In the genomic region with DNA sequence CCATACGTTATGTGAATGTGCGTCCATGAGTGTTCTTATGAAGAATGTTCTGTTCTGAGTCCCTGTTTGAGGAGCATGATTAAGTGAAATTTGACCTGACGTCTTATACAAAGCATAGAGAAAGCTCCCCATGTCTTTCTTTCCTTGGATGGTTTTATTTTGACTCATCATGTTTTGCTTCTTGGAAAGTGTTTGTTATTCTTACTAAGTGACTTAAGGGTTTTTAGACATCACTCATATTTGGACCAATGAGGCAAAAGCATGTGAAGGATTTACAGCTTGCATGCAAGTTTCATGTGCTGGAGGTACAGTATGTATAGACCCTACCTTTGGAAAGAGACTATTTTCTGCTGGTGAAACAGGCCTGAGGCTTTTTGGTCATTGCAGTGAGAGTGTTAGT, we compare ENCODE assay signal across 1 cellular context.
A peak's percentile ranks its signal among the peaks of the same experiment; 100 is the strongest.
TF ChIP-seq lines count a peak whose summit lies in the region.

No MANE protein-coding gene starts in this region.

TF ChIP-seq in K562, 482 proteins besides CTCF, POLR2A, EP300 and RAD21 (continued from another document and continues in another):
- TF ChIP-seq SMARCE1 (IDR thresholded peaks at IDR 0.05) (peak; percentile 25; the same call in 1 of the 2 replicates), RBM15 (IDR thresholded peaks at IDR 0.05; ENCODE audit: insufficient read depth, low read length) (no peak), CEBPB (tag; IDR thresholded peaks at IDR 0.05) (no peak), TEAD4 (IDR thresholded peaks at IDR 0.05; ENCODE audit: low read length) (0 out of 2 replicates have a peak, but pooled peaks have one; percentile 9), TEAD4 (CRISPR knock-in tag; IDR thresholded peaks at IDR 0.05; ENCODE audit: borderline replicate concordance) (no peak), DPF2 (IDR thresholded peaks at IDR 0.05) (peak; percentile 74), CTBP1 (IDR thresholded peaks at IDR 0.05; ENCODE audit: borderline replicate concordance) (0 out of 2 replicates have a peak, but pooled peaks have one; percentile 26), ATF1 (CRISPR knock-in tag; IDR thresholded peaks at IDR 0.05) (no peak), ATF1 (tag; IDR thresholded peaks at IDR 0.05) (peak; percentile 53), POLR2H (tag; IDR thresholded peaks at IDR 0.05; ENCODE audit: low read depth) (0 out of 2 replicates have a peak, but pooled peaks have one; percentile 30), LEF1 (IDR thresholded peaks at IDR 0.05) (peak; percentile 68; the same call in 1 of the 2 replicates), TBP (optimal IDR thresholded peaks at IDR 0.05; ENCODE audit: low read depth, low read length) (peak; percentile 29), KAT8 (IDR thresholded peaks at IDR 0.05; ENCODE audit: low read depth) (no peak), DMBX1 (CRISPR knock-in tag; IDR thresholded peaks at IDR 0.05; ENCODE audit: borderline replicate concordance) (0 out of 2 replicates have a peak, but pooled peaks have one; percentile 31), ZNF263 (CRISPR knock-in tag; IDR thresholded peaks at IDR 0.05; ENCODE audit: borderline replicate concordance) (no peak), MAFG (tag; conservative IDR thresholded peaks at IDR 0.05) (peak; percentile 85), CCNT2 (IDR thresholded peaks at IDR 0.05; ENCODE audit: borderline replicate concordance, extremely low read depth, insufficient read length, low read depth, low read length) (peak; percentile 34), ZNF316 (IDR thresholded peaks at IDR 0.05) (peak; percentile 90), JUND (IDR thresholded peaks at IDR 0.05; ENCODE audit: borderline replicate concordance, low read depth, low read length) (peak; percentile 67; the same call in 1 of the 2 replicates), JUND (tag; IDR thresholded peaks at IDR 0.05; ENCODE audit: borderline replicate concordance, low read depth, low read length) (peak; percentile 82; the same call in 1 of the 3 replicates), HDAC2 (IDR thresholded peaks at IDR 0.05) (0 out of 2 replicates have a peak, but pooled peaks have one; percentile 27), ZEB2 (IDR thresholded peaks at IDR 0.05) (peak; percentile 55; the same call in 1 of the 2 replicates), EHMT2 (IDR thresholded peaks at IDR 0.05) (0 out of 2 replicates have a peak, but pooled peaks have one; percentile 17), FOXK2 (conservative IDR thresholded peaks at IDR 0.05 in 1 of 2, IDR thresholded peaks at IDR 0.05 in 1 of 2; ENCODE audit: low read depth in 2 of 2) (0 out of 4 replicates have a peak, but pooled peaks of 1 of the 2 experiments have one; percentile 16), KDM5B (IDR thresholded peaks at IDR 0.05; ENCODE audit: insufficient replicate concordance, low read depth, low read length) (peak; percentile 43)
- TF ChIP-seq, protein P1, sequence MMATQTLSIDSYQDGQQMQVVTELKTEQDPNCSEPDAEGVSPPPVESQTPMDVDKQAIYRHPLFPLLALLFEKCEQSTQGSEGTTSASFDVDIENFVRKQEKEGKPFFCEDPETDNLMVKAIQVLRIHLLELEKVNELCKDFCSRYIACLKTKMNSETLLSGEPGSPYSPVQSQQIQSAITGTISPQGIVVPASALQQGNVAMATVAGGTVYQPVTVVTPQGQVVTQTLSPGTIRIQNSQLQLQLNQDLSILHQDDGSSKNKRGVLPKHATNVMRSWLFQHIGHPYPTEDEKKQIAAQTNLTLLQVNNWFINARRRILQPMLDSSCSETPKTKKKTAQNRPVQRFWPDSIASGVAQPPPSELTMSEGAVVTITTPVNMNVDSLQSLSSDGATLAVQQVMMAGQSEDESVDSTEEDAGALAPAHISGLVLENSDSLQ (IDR thresholded peaks at IDR 0.05) = peak; percentile 91
- TF ChIP-seq, protein P2, sequence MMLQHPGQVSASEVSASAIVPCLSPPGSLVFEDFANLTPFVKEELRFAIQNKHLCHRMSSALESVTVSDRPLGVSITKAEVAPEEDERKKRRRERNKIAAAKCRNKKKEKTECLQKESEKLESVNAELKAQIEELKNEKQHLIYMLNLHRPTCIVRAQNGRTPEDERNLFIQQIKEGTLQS (IDR thresholded peaks at IDR 0.05) = peak; percentile 72; the same call in 1 of the 2 replicates
- TF ChIP-seq, protein P2 (CRISPR knock-in tag; conservative IDR thresholded peaks at IDR 0.05) = no peak
- TF ChIP-seq, protein P3, sequence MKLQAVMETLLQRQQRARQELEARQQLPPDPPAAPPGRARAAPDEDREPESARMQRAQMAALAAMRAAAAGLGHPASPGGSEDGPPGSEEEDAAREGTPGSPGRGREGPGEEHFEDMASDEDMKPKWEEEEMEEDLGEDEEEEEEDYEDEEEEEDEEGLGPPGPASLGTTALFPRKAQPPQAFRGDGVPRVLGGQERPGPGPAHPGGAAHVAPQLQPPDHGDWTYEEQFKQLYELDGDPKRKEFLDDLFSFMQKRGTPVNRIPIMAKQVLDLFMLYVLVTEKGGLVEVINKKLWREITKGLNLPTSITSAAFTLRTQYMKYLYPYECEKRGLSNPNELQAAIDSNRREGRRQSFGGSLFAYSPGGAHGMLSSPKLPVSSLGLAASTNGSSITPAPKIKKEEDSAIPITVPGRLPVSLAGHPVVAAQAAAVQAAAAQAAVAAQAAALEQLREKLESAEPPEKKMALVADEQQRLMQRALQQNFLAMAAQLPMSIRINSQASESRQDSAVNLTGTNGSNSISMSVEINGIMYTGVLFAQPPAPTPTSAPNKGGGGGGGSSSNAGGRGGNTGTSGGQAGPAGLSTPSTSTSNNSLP (IDR thresholded peaks at IDR 0.05; ENCODE audit: borderline replicate concordance, low read depth, low read length) = peak; percentile 89; the same call in 1 of the 2 replicates
- TF ChIP-seq, protein P4, sequence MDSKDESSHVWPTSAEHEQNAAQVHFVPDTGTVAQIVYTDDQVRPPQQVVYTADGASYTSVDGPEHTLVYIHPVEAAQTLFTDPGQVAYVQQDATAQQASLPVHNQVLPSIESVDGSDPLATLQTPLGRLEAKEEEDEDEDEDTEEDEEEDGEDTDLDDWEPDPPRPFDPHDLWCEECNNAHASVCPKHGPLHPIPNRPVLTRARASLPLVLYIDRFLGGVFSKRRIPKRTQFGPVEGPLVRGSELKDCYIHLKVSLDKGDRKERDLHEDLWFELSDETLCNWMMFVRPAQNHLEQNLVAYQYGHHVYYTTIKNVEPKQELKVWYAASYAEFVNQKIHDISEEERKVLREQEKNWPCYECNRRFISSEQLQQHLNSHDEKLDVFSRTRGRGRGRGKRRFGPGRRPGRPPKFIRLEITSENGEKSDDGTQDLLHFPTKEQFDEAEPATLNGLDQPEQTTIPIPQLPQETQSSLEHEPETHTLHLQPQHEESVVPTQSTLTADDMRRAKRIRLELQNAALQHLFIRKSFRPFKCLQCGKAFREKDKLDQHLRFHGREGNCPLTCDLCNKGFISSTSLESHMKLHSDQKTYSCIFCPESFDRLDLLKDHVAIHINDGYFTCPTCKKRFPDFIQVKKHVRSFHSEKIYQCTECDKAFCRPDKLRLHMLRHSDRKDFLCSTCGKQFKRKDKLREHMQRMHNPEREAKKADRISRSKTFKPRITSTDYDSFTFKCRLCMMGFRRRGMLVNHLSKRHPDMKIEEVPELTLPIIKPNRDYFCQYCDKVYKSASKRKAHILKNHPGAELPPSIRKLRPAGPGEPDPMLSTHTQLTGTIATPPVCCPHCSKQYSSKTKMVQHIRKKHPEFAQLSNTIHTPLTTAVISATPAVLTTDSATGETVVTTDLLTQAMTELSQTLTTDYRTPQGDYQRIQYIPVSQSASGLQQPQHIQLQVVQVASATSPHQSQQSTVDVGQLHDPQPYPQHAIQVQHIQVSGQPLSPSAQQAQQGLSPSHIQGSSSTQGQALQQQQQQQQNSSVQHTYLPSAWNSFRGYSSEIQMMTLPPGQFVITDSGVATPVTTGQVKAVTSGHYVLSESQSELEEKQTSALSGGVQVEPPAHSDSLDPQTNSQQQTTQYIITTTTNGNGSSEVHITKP (IDR thresholded peaks at IDR 0.05; ENCODE audit: partially characterized antibody) = peak; percentile 30
- TF ChIP-seq, protein P5, sequence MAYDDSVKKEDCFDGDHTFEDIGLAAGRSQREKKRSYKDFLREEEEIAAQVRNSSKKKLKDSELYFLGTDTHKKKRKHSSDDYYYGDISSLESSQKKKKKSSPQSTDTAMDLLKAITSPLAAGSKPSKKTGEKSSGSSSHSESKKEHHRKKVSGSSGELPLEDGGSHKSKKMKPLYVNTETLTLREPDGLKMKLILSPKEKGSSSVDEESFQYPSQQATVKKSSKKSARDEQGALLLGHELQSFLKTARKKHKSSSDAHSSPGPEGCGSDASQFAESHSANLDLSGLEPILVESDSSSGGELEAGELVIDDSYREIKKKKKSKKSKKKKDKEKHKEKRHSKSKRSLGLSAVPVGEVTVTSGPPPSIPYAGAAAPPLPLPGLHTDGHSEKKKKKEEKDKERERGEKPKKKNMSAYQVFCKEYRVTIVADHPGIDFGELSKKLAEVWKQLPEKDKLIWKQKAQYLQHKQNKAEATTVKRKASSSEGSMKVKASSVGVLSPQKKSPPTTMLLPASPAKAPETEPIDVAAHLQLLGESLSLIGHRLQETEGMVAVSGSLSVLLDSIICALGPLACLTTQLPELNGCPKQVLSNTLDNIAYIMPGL (CRISPR knock-in tag; IDR thresholded peaks at IDR 0.05) = no peak
- TF ChIP-seq, protein P6, sequence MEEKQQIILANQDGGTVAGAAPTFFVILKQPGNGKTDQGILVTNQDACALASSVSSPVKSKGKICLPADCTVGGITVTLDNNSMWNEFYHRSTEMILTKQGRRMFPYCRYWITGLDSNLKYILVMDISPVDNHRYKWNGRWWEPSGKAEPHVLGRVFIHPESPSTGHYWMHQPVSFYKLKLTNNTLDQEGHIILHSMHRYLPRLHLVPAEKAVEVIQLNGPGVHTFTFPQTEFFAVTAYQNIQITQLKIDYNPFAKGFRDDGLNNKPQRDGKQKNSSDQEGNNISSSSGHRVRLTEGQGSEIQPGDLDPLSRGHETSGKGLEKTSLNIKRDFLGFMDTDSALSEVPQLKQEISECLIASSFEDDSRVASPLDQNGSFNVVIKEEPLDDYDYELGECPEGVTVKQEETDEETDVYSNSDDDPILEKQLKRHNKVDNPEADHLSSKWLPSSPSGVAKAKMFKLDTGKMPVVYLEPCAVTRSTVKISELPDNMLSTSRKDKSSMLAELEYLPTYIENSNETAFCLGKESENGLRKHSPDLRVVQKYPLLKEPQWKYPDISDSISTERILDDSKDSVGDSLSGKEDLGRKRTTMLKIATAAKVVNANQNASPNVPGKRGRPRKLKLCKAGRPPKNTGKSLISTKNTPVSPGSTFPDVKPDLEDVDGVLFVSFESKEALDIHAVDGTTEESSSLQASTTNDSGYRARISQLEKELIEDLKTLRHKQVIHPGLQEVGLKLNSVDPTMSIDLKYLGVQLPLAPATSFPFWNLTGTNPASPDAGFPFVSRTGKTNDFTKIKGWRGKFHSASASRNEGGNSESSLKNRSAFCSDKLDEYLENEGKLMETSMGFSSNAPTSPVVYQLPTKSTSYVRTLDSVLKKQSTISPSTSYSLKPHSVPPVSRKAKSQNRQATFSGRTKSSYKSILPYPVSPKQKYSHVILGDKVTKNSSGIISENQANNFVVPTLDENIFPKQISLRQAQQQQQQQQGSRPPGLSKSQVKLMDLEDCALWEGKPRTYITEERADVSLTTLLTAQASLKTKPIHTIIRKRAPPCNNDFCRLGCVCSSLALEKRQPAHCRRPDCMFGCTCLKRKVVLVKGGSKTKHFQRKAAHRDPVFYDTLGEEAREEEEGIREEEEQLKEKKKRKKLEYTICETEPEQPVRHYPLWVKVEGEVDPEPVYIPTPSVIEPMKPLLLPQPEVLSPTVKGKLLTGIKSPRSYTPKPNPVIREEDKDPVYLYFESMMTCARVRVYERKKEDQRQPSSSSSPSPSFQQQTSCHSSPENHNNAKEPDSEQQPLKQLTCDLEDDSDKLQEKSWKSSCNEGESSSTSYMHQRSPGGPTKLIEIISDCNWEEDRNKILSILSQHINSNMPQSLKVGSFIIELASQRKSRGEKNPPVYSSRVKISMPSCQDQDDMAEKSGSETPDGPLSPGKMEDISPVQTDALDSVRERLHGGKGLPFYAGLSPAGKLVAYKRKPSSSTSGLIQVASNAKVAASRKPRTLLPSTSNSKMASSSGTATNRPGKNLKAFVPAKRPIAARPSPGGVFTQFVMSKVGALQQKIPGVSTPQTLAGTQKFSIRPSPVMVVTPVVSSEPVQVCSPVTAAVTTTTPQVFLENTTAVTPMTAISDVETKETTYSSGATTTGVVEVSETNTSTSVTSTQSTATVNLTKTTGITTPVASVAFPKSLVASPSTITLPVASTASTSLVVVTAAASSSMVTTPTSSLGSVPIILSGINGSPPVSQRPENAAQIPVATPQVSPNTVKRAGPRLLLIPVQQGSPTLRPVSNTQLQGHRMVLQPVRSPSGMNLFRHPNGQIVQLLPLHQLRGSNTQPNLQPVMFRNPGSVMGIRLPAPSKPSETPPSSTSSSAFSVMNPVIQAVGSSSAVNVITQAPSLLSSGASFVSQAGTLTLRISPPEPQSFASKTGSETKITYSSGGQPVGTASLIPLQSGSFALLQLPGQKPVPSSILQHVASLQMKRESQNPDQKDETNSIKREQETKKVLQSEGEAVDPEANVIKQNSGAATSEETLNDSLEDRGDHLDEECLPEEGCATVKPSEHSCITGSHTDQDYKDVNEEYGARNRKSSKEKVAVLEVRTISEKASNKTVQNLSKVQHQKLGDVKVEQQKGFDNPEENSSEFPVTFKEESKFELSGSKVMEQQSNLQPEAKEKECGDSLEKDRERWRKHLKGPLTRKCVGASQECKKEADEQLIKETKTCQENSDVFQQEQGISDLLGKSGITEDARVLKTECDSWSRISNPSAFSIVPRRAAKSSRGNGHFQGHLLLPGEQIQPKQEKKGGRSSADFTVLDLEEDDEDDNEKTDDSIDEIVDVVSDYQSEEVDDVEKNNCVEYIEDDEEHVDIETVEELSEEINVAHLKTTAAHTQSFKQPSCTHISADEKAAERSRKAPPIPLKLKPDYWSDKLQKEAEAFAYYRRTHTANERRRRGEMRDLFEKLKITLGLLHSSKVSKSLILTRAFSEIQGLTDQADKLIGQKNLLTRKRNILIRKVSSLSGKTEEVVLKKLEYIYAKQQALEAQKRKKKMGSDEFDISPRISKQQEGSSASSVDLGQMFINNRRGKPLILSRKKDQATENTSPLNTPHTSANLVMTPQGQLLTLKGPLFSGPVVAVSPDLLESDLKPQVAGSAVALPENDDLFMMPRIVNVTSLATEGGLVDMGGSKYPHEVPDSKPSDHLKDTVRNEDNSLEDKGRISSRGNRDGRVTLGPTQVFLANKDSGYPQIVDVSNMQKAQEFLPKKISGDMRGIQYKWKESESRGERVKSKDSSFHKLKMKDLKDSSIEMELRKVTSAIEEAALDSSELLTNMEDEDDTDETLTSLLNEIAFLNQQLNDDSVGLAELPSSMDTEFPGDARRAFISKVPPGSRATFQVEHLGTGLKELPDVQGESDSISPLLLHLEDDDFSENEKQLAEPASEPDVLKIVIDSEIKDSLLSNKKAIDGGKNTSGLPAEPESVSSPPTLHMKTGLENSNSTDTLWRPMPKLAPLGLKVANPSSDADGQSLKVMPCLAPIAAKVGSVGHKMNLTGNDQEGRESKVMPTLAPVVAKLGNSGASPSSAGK (IDR thresholded peaks at IDR 0.05) = peak; percentile 38; the same call in 1 of the 2 replicates
- TF ChIP-seq, protein P7, sequence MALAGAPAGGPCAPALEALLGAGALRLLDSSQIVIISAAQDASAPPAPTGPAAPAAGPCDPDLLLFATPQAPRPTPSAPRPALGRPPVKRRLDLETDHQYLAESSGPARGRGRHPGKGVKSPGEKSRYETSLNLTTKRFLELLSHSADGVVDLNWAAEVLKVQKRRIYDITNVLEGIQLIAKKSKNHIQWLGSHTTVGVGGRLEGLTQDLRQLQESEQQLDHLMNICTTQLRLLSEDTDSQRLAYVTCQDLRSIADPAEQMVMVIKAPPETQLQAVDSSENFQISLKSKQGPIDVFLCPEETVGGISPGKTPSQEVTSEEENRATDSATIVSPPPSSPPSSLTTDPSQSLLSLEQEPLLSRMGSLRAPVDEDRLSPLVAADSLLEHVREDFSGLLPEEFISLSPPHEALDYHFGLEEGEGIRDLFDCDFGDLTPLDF (CRISPR knock-in tag; IDR thresholded peaks at IDR 0.05) = no peak
